Comparison of ENCODE assay signal across 14 cellular contexts in genomic region chr7:79787623-79788022, GRCh38.
"Had no signal": no experiment of that assay in that cellular context is flagged by ENCODE, and none has a peak within 500 bp of the region (broad histone marks: within the 10 kb centered on the region; RNA-seq: fewer than 3 reads in every experiment).

No MANE protein-coding gene starts in this region.

- FAIRE-seq: endometrium, frontal cortex had no signal

- H3K36me3 ChIP-seq: colonic mucosa, ovary, sigmoid colon, uterus had no signal

- ATAC-seq: activated naive CD8-positive, alpha-beta T cell treated with anti-CD3 and anti-CD28 coated beads, Interleukin-2, amount 50 U/mL, for 24 hours; esophagus mucosa; stimulated activated effector memory CD8-positive, alpha-beta T cell treated with anti-CD3 and anti-CD28 coated beads, Interleukin-12 subunit alpha, Interleukin-12 subunit beta, amount 100 ng/mL, for 72 hours had no signal

- DNase-seq: activated CD4-positive, CD25-positive, alpha-beta regulatory T cell treated with anti-CD3 and anti-CD28 coated beads, Interleukin-2, amount 50 U/mL, for 72 hours; activated naive CD4-positive, alpha-beta T cell treated with anti-CD3 and anti-CD28 coated beads for 36 hours; activated naive CD8-positive, alpha-beta T cell treated with anti-CD3 and anti-CD28 coated beads, Interleukin-2, amount 50 U/mL, for 24 hours; caudate nucleus; colonic mucosa; head of caudate nucleus; ovary; sigmoid colon; stimulated activated CD4-positive, alpha-beta T cell treated with anti-CD3 and anti-CD28 coated beads, Interleukin-12 subunit alpha, Interleukin-12 subunit beta, amount 100 ng/mL, for 4 hours; uterus had no signal

- H3K9me3 ChIP-seq: colonic mucosa, ovary, sigmoid colon, uterus had no signal

- H3K4me3 ChIP-seq: colonic mucosa, ovary, sigmoid colon, uterus had no signal

- H3K4me1 ChIP-seq: colonic mucosa, sigmoid colon, uterus had no signal

- H3K27ac ChIP-seq: colonic mucosa, ovary, sigmoid colon, uterus had no signal

- H3K27me3 ChIP-seq: colonic mucosa, ovary, sigmoid colon, uterus had no signal
